Comparison of ENCODE assay signal across 30 cellular contexts in the genomic region with DNA sequence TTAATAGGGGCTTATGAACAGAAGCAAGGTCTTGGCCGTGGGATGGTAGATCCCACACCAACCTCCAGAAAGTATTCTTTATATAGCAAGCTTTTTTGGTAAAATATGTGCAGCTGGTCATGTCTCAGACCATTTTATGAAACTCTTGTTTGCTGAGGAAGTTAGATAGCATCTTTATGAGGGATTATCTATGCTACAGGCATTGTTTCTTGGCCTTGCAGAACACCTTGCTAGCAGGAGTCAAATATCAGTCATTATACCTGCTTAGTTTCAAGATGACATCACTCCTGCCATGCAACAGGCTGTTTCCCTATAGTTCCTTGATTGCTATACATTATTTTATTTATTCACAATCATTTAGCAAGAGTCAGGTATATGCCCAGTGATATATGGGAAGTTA.
"Had no signal": no experiment of that assay in that cellular context is flagged by ENCODE, and none has a peak within 500 bp of the region (broad histone marks: within the 10 kb centered on the region; RNA-seq: fewer than 3 reads in every experiment).

No MANE protein-coding gene starts in this region.

- H3K27me3 ChIP-seq: gastroesophageal sphincter, hepatocyte, ovary, sigmoid colon, upper lobe of left lung, vagina had no signal

- DNase-seq: activated CD4-positive, alpha-beta T cell treated with anti-CD3 and anti-CD28 coated beads for 1 hour; activated CD4-positive, alpha-beta T cell treated with anti-CD3 and anti-CD28 coated beads, Interleukin-2, amount 50 U/mL, for 1 hour; activated CD8-positive, alpha-beta T cell treated with anti-CD3 and anti-CD28 coated beads for 36 hours; activated gamma-delta T cell treated with Interleukin-2 at 50 U/mL for 16 hours; activated naive CD8-positive, alpha-beta T cell treated with anti-CD3 and anti-CD28 coated beads, Interleukin-2, amount 50 U/mL, for 24 hours; activated T-cell treated with anti-CD3 and anti-CD28 coated beads, Interleukin-2, amount 50 U/mL, for 4 hours; amygdala; caudate nucleus; cortex of kidney; effector memory CD8-positive, alpha-beta T cell; left cardiac atrium; midbrain; naive thymus-derived CD4-positive, alpha-beta T cell; ovary; retina; sigmoid colon; small intestine; stimulated activated CD4-positive, alpha-beta T cell treated with anti-CD3 and anti-CD28 coated beads, Interleukin-1b, Interleukin-23, amount 100 ng/mL, for 48 hours; stimulated activated CD4-positive, alpha-beta T cell treated with anti-CD3 and anti-CD28 coated beads, Interleukin-4, amount 100 ng/mL, for 4 hours; stimulated activated CD8-positive, alpha-beta memory T cell treated with anti-CD3 and anti-CD28 coated beads, Interleukin-4, amount 100 ng/mL, for 48 hours; stimulated activated naive CD8-positive, alpha-beta T cell treated with anti-CD3 and anti-CD28 coated beads, Interleukin-15, amount 100 ng/mL, for 72 hours; substantia nigra; upper lobe of left lung had no signal

- H3K4me3 ChIP-seq: gastroesophageal sphincter, hepatocyte, ovary, sigmoid colon, upper lobe of left lung, vagina had no signal

- H3K27ac ChIP-seq: gastroesophageal sphincter, hepatocyte, ovary, sigmoid colon, upper lobe of left lung, vagina had no signal

- H3K9me3 Mint-ChIP-seq: activated naive CD4-positive, alpha-beta T cell treated with anti-CD3 and anti-CD28 coated beads, Interleukin-2, amount 50 U/mL, for 24 hours had no signal

- H3K9me3 ChIP-seq: gastroesophageal sphincter, ovary, sigmoid colon, vagina had no signal

- H3K36me3 Mint-ChIP-seq: activated naive CD4-positive, alpha-beta T cell treated with anti-CD3 and anti-CD28 coated beads, Interleukin-2, amount 50 U/mL, for 24 hours; naive thymus-derived CD4-positive, alpha-beta T cell; stimulated activated memory B cell treated with anti-CD40 and anti-IgM and Interleukin-4, amounts not matched to agents 10 μg/mL and 1 μg/mL and 100 μg/mL, for 72 hours had no signal

- H3K27ac Mint-ChIP-seq: activated CD8-positive, alpha-beta T cell treated with anti-CD3 and anti-CD28 coated beads for 36 hours; activated naive CD4-positive, alpha-beta T cell treated with anti-CD3 and anti-CD28 coated beads, Interleukin-2, amount 50 U/mL, for 24 hours; activated naive CD8-positive, alpha-beta T cell treated with anti-CD3 and anti-CD28 coated beads, Interleukin-2, amount 50 U/mL, for 24 hours; activated T-helper 17 cell treated with anti-CD3 and anti-CD28 coated beads, Interleukin-2, amount 50 U/mL, for 72 hours; effector memory CD8-positive, alpha-beta T cell; naive thymus-derived CD4-positive, alpha-beta T cell; progenitor cell of endocrine pancreas; stimulated activated memory B cell treated with anti-CD40 and anti-IgM and Interleukin-4, amounts not matched to agents 10 μg/mL and 1 μg/mL and 100 μg/mL, for 72 hours; stimulated activated naive CD8-positive, alpha-beta T cell treated with anti-CD3 and anti-CD28 coated beads, Interleukin-15, amount 100 ng/mL, for 72 hours had no signal

- H3K36me3 ChIP-seq: gastroesophageal sphincter, ovary, sigmoid colon, upper lobe of left lung, vagina had no signal

- H3K4me1 ChIP-seq: gastroesophageal sphincter, sigmoid colon, upper lobe of left lung, vagina had no signal

- H3K4me3 Mint-ChIP-seq: activated CD8-positive, alpha-beta T cell treated with anti-CD3 and anti-CD28 coated beads for 36 hours; activated naive CD4-positive, alpha-beta T cell treated with anti-CD3 and anti-CD28 coated beads, Interleukin-2, amount 50 U/mL, for 24 hours; activated naive CD8-positive, alpha-beta T cell treated with anti-CD3 and anti-CD28 coated beads, Interleukin-2, amount 50 U/mL, for 24 hours; activated T-cell treated with anti-CD3 and anti-CD28 coated beads, Interleukin-2, amount 50 U/mL, for 4 hours; activated T-helper 17 cell treated with anti-CD3 and anti-CD28 coated beads, Interleukin-2, amount 50 U/mL, for 72 hours; effector memory CD8-positive, alpha-beta T cell; naive thymus-derived CD4-positive, alpha-beta T cell; stimulated activated memory B cell treated with anti-CD40 and anti-IgM and Interleukin-4, amounts not matched to agents 10 μg/mL and 1 μg/mL and 100 μg/mL, for 72 hours; stimulated activated naive CD8-positive, alpha-beta T cell treated with anti-CD3 and anti-CD28 coated beads, Interleukin-15, amount 100 ng/mL, for 72 hours had no signal

- H3K4me2 ChIP-seq: hepatocyte had no signal

- H2AFZ ChIP-seq: hepatocyte had no signal

- H3K4me1 Mint-ChIP-seq: activated naive CD4-positive, alpha-beta T cell treated with anti-CD3 and anti-CD28 coated beads, Interleukin-2, amount 50 U/mL, for 24 hours; activated naive CD8-positive, alpha-beta T cell treated with anti-CD3 and anti-CD28 coated beads, Interleukin-2, amount 50 U/mL, for 24 hours; activated T-helper 17 cell treated with anti-CD3 and anti-CD28 coated beads, Interleukin-2, amount 50 U/mL, for 72 hours; stimulated activated memory B cell treated with anti-CD40 and anti-IgM and Interleukin-4, amounts not matched to agents 10 μg/mL and 1 μg/mL and 100 μg/mL, for 72 hours had no signal

- H3K79me2 ChIP-seq: hepatocyte had no signal

- H3K27me3 Mint-ChIP-seq: activated CD8-positive, alpha-beta T cell treated with anti-CD3 and anti-CD28 coated beads for 36 hours; activated naive CD4-positive, alpha-beta T cell treated with anti-CD3 and anti-CD28 coated beads, Interleukin-2, amount 50 U/mL, for 24 hours; activated naive CD8-positive, alpha-beta T cell treated with anti-CD3 and anti-CD28 coated beads, Interleukin-2, amount 50 U/mL, for 24 hours; effector memory CD8-positive, alpha-beta T cell; naive thymus-derived CD4-positive, alpha-beta T cell; stimulated activated memory B cell treated with anti-CD40 and anti-IgM and Interleukin-4, amounts not matched to agents 10 μg/mL and 1 μg/mL and 100 μg/mL, for 72 hours; stimulated activated naive CD8-positive, alpha-beta T cell treated with anti-CD3 and anti-CD28 coated beads, Interleukin-15, amount 100 ng/mL, for 72 hours had no signal
